In genomic region chr3:186971106-186971505, GRCh38 we compare ENCODE assay signal across 8 cellular contexts. TPM values are rescaled to one million over a fixed set of nuclear protein-coding genes. Genes with fewer than 3 reads are reported as not detected.
DNase-seq lines count a peak whose midpoint lies in the region; ATAC-seq and TF ChIP-seq lines count a peak whose summit lies in the region.
"Not testable (repeated sequence)": the region's sequence is repeated elsewhere in the genome, so short reads cannot be mapped to it uniquely, and the experiment has no call there.

No MANE protein-coding gene starts in this region.

- intact Hi-C loops in heart left ventricle (cut with DNase I) (loop anchor here in 1 of 10 donors (5.0 kb wide), 1 partner anchor 39 kb away; the partner anchor contains the start of gene ST6GAL1), aorta (cut with DNase I) (loop anchor here (5.0 to 10.0 kb wide), 3 partner anchors 39 to 136 kb away; partner anchors contain the start of gene ST6GAL1 (in 1 of the 2))
- intact Hi-C loops in lower lobe of right lung (cut with DNase I) = not testable (repeated sequence)

- TF ChIP-seq CTCF in OCI-LY1 (IDR thresholded peaks at IDR 0.05; ENCODE audit: low read length); chondrocyte (IDR thresholded peaks at IDR 0.05); heart left ventricle (IDR thresholded peaks at IDR 0.05); lower lobe of right lung (IDR thresholded peaks at IDR 0.05); progenitor cell of endocrine pancreas (IDR thresholded peaks at IDR 0.05; ENCODE audit: unreplicated experiment): not testable (repeated sequence)

- H3K36me3 ChIP-seq in OCI-LY1 (ENCODE audit: insufficient read depth, low read length) = peaks cover 98% of the 10 kb centered on the region
- peaks cover 0 to 27% (median 7%) of the 10 kb centered on the region in 9 donors for H3K36me3 ChIP-seq in heart left ventricle
- H3K36me3 ChIP-seq in lower lobe of right lung = peaks cover 37% of the 10 kb centered on the region
- not testable (repeated sequence) for H3K36me3 ChIP-seq in aorta (ENCODE audit: control insufficient read depth in 1 of 2, insufficient read depth in 2 of 2, low read length in 1 of 2)

- not testable (repeated sequence) for H3K27me3 ChIP-seq in OCI-LY1 (ENCODE audit: insufficient read depth, low read length); heart left ventricle; lower lobe of right lung (ENCODE audit: low read depth); aorta (ENCODE audit: control insufficient read depth in 1 of 2, insufficient read depth in 2 of 2, low read length in 1 of 2)

- H3K4me1 ChIP-seq in OCI-LY1 (ENCODE audit: insufficient read depth, low read length, severe bottlenecking) (peaks cover 26% of the 10 kb centered on the region), heart left ventricle (peaks cover 12 to 84% (median 52%) of the 10 kb centered on the region in 12 donors), lower lobe of right lung (peaks cover 18% of the 10 kb centered on the region)
- H3K4me1 ChIP-seq in aorta (ENCODE audit: control insufficient read depth in 1 of 2, insufficient read depth in 2 of 2, low read length in 2 of 2) = not testable (repeated sequence)

- not testable (repeated sequence) for H3K79me2 ChIP-seq in OCI-LY1 (ENCODE audit: insufficient read depth, low read length)

- WGBS in heart left ventricle, 4 donors = 94 to 96% (median 95%) methylated on average over 10 of the region's 10 CpGs
- 78% methylated on average over 10 of the region's 10 CpGs for WGBS in aorta, 2 donors

- H3K9me3 ChIP-seq in OCI-LY1 (ENCODE audit: low read length); heart left ventricle; lower lobe of right lung; aorta (ENCODE audit: control insufficient read depth, low read length): not testable (repeated sequence)

- not testable (repeated sequence) for H3K9me2 ChIP-seq in OCI-LY1 (ENCODE audit: low read depth, low read length)

- H3K9me3 Mint-ChIP-seq in activated T-cell treated with anti-CD3 and anti-CD28 coated beads, Interleukin-2, amount 50 U/mL, for 72 hours; progenitor cell of endocrine pancreas (ENCODE audit: low read depth): not testable (repeated sequence)
- H3K9me3 Mint-ChIP-seq in chondrocyte (ENCODE audit: low read depth) = peaks cover 11% of the 10 kb centered on the region

- H3K4me3 Mint-ChIP-seq in activated T-cell treated with anti-CD3 and anti-CD28 coated beads, Interleukin-2, amount 50 U/mL, for 72 hours; chondrocyte (ENCODE audit: unreplicated experiment); progenitor cell of endocrine pancreas (ENCODE audit: low read depth): not testable (repeated sequence)

- not testable (repeated sequence) for H3K4me3 ChIP-seq in OCI-LY1 (ENCODE audit: low read depth, low read length, poor library complexity, severe bottlenecking); heart left ventricle; lower lobe of right lung; aorta (ENCODE audit: low read length in 2 of 2)

- TF ChIP-seq POLR2A in heart left ventricle (IDR thresholded peaks at IDR 0.05) = not testable (repeated sequence)

- peaks cover 48% of the 10 kb centered on the region for H3K4me1 Mint-ChIP-seq in activated T-cell treated with anti-CD3 and anti-CD28 coated beads, Interleukin-2, amount 50 U/mL, for 72 hours (ENCODE audit: low read depth)
- H3K4me1 Mint-ChIP-seq in chondrocyte (ENCODE audit: low read depth) = peaks cover 56% of the 10 kb centered on the region
- not testable (repeated sequence) for H3K4me1 Mint-ChIP-seq in progenitor cell of endocrine pancreas (ENCODE audit: low read depth)

- not testable (repeated sequence) for H2AFZ ChIP-seq in OCI-LY1 (ENCODE audit: low read length)

- H3K36me3 Mint-ChIP-seq in activated T-cell treated with anti-CD3 and anti-CD28 coated beads, Interleukin-2, amount 50 U/mL, for 72 hours (ENCODE audit: insufficient read depth in 2 of 2) = peaks cover 23 to 64% of the 10 kb centered on the region in 2 donors
- peaks cover 23% of the 10 kb centered on the region for H3K36me3 Mint-ChIP-seq in chondrocyte (ENCODE audit: low read depth)
- H3K36me3 Mint-ChIP-seq in progenitor cell of endocrine pancreas (ENCODE audit: insufficient read depth) = peaks cover 35% of the 10 kb centered on the region

- not testable (repeated sequence) for H3K27me3 Mint-ChIP-seq in activated T-cell treated with anti-CD3 and anti-CD28 coated beads, Interleukin-2, amount 50 U/mL, for 72 hours (ENCODE audit: low read depth); chondrocyte (ENCODE audit: low read depth); progenitor cell of endocrine pancreas

- not testable (repeated sequence) for H3K9ac ChIP-seq in OCI-LY1 (ENCODE audit: low read length)

- not testable (repeated sequence) for H3F3A ChIP-seq in OCI-LY1 (ENCODE audit: insufficient read depth, low read length)

- H3K4me2 ChIP-seq in OCI-LY1 (ENCODE audit: low read length) = not testable (repeated sequence)

- H4K20me1 ChIP-seq in OCI-LY1 (ENCODE audit: insufficient read depth, low read length) = not testable (repeated sequence)

- peak overlapping the region; percentile 29 for H3K27ac Mint-ChIP-seq in activated T-cell treated with anti-CD3 and anti-CD28 coated beads, Interleukin-2, amount 50 U/mL, for 72 hours
- H3K27ac Mint-ChIP-seq in chondrocyte (ENCODE audit: unreplicated experiment) = peak overlapping the region; percentile 72
- H3K27ac Mint-ChIP-seq in progenitor cell of endocrine pancreas = peak overlapping the region; percentile 35

- not testable (repeated sequence) for ATAC-seq in activated T-cell treated with anti-CD3 and anti-CD28 coated beads, Interleukin-2, amount 50 U/mL, for 72 hours (replicated peaks in 1 of 2); heart left ventricle; lower lobe of right lung; aorta (ENCODE audit: low FRiP score)

- not testable (repeated sequence) for DNase-seq in activated T-cell treated with anti-CD3 and anti-CD28 coated beads, Interleukin-2, amount 50 U/mL, for 72 hours; chondrocyte (ENCODE audit: low spot score); heart left ventricle; lower lobe of right lung; progenitor cell of endocrine pancreas (ENCODE audit: low spot score, unreplicated experiment); substantia nigra (lab: John Stamatoyannopoulos, UW); aorta

- H3K27ac ChIP-seq in OCI-LY1 (ENCODE audit: low read depth, low read length, poor library complexity, severe bottlenecking) (peak overlapping the region; percentile 10), heart left ventricle (peak overlapping the region in 7 of 12 donors; percentile 7 to 70 (median 51)), lower lobe of right lung (peak overlapping the region; percentile 57), substantia nigra (ENCODE audit: low read depth, low read length, poor library complexity, severe bottlenecking) (peak overlapping the region; percentile 47), aorta (ENCODE audit: low read depth in 1 of 2, low read length in 2 of 2) (peak overlapping the region; percentile 92 to 96)

RNA-seq across cellular contexts. Expression of gene ST6GAL1, which starts 40.8 kb away (rescaled TPM):
- 100 to 1,000 TPM in 1 of 2 donors, 10 to 100 TPM in 1; 98.1 to 104 TPM for total RNA-seq in activated T-cell treated with anti-CD3 and anti-CD28 coated beads, Interleukin-2, amount 50 U/mL, for 72 hours
- total RNA-seq in chondrocyte (21.9 to 36.6 TPM (median 33.9 TPM) in 3 replicates), heart left ventricle (100 to 1,000 TPM in 1 of 9 donors, 10 to 100 TPM in 8; 56.2 to 120 (median 72.5) TPM), lower lobe of right lung (72.7 TPM), progenitor cell of endocrine pancreas (74.0 and 80.7 TPM in 2 replicates), aorta (100 to 1,000 TPM in 1 of 2 donors, 10 to 100 TPM in 1; 80.3 to 140 TPM)
- polyA plus RNA-seq in heart left ventricle (10 to 100 TPM; 19.4 to 69.9 TPM), aorta (10 to 100 TPM; 11.8 to 20.5 TPM)

Comparison
In these comparisons a context has a peak if more than half of its experiments do, and no peak if none do; other contexts are left out.
1. H3K27ac ChIP-seq: peak in every context shown above with its lines; median percentile 94 in aorta; 57 in lower lobe of right lung; 51 in heart left ventricle; 47 in substantia nigra; 10 in OCI-LY1.